In genomic region chr4:121112530-121112929, GRCh38 we compare ENCODE assay signal across 10 cellular contexts. TPM values are rescaled to one million over a fixed set of nuclear protein-coding genes. Genes with fewer than 3 reads are reported as not detected.
DNase-seq lines count a peak whose midpoint lies in the region; ATAC-seq and TF ChIP-seq lines count a peak whose summit lies in the region.
"Had no signal": no experiment of that assay in that cellular context is flagged by ENCODE, and none has a peak within 500 bp of the region (broad histone marks: within the 10 kb centered on the region; RNA-seq: fewer than 3 reads in every experiment).

No MANE protein-coding gene starts in this region.

- no peak for DNase-seq in cardiac muscle cell (ENCODE audit: low read depth in 1 of 2, low spot score in 1 of 2)
- DNase-seq in Right ventricle myocardium inferior (ENCODE audit: missing footprints) = no peak
- DNase-seq in PC-3 = no peak
- no peak for DNase-seq in fibroblast of mammary gland (ENCODE audit: low read depth)
- DNase-seq in transverse colon = no peak
- DNase-seq in anterior cingulate cortex (lab: John Stamatoyannopoulos, UW) = no peak
- DNase-seq in NCI-H510A treated with DMSO at 0.1 percent for 48 hours (lab: John Stamatoyannopoulos, UW) = no peak
- DNase-seq: occipital lobe had no signal

- no peak overlapping the region for H3K27ac ChIP-seq in cardiac muscle cell
- no peak overlapping the region for H3K27ac ChIP-seq in PC-3 (ENCODE audit: low read length)
- no peak overlapping the region for H3K27ac ChIP-seq in transverse colon
- H3K27ac ChIP-seq: vagina had no signal

- H3K9me3 ChIP-seq in cardiac muscle cell (ENCODE audit: low read depth) (no peaks in the 10 kb centered on the region), PC-3 (ENCODE audit: low read length) (no peaks in the 10 kb centered on the region), transverse colon (no peaks in the 10 kb centered on the region)
- H3K9me3 ChIP-seq: vagina had no signal

- H3K27me3 ChIP-seq in cardiac muscle cell = no peaks in the 10 kb centered on the region
- H3K27me3 ChIP-seq in PC-3 (ENCODE audit: low read length) = peaks cover 27% of the 10 kb centered on the region; the same call in 1 of the 2 replicates
- H3K27me3 ChIP-seq in transverse colon = no peaks in the 10 kb centered on the region
- H3K27me3 ChIP-seq: vagina had no signal

- H3K4me3 ChIP-seq in cardiac muscle cell = no peak overlapping the region
- no peak overlapping the region for H3K4me3 ChIP-seq in PC-3 (ENCODE audit: low read length)
- no peak overlapping the region for H3K4me3 ChIP-seq in fibroblast of mammary gland (ENCODE audit: control insufficient read depth, low read depth, low read length)
- H3K4me3 ChIP-seq in transverse colon = no peak overlapping the region
- H3K4me3 ChIP-seq: vagina had no signal

- BruUV-seq in PC-3 (replicated peaks; lab: Mats Ljungman, UMichigan) = no TSS peak

- TF ChIP-seq POLR2A in transverse colon (IDR thresholded peaks at IDR 0.05) = no peak

- no peaks in the 10 kb centered on the region for H3K9me2 ChIP-seq in PC-3 (replicated peaks; ENCODE audit: low read length)

- CTCF ChIA-PET in PC-3 (lab: Charles Lee) = no interaction called here

- H3K36me3 ChIP-seq in cardiac muscle cell = no peaks in the 10 kb centered on the region
- H3K36me3 ChIP-seq in PC-3 (ENCODE audit: low read depth, low read length) = no peaks in the 10 kb centered on the region
- no peaks in the 10 kb centered on the region for H3K36me3 ChIP-seq in transverse colon
- H3K36me3 ChIP-seq: vagina had no signal

- H3K4me2 ChIP-seq in PC-3 (ENCODE audit: low read length) = no peak overlapping the region

- no peaks in the 10 kb centered on the region for H3K79me2 ChIP-seq in PC-3 (ENCODE audit: low read length)

- no peak for ATAC-seq in Right ventricle myocardium inferior
- ATAC-seq in PC-3 = no peak
- ATAC-seq in GM21825 (IDR thresholded peaks at IDR 0.05; ENCODE audit: unreplicated experiment) = no peak

- intact Hi-C loops in Right ventricle myocardium inferior (cut with DNase I) = no loop called here
- intact Hi-C loops in PC-3 (cut with micrococcal nuclease) = loop anchor here (5.0 kb wide), 1 partner anchor 955 kb away; no protein-coding TSS in a partner anchor
- intact Hi-C loops in transverse colon (cut with DNase I; ENCODE audit: low total_unique reads) = no loop called here

- no peak overlapping the region for H3K9ac ChIP-seq in PC-3 (ENCODE audit: low read length)

- H3F3A ChIP-seq in PC-3 (ENCODE audit: low read length, unreplicated experiment) = no peaks in the 10 kb centered on the region

- POLR2A ChIA-PET in PC-3 (lab: Charles Lee; ENCODE audit: unreplicated experiment) = no interaction called here

- no peaks in the 10 kb centered on the region for H4K20me1 ChIP-seq in PC-3 (ENCODE audit: low read length)

- TF ChIP-seq EP300 in transverse colon (IDR thresholded peaks at IDR 0.05; ENCODE audit: low read depth) = no peak

- in situ Hi-C loops in transverse colon (cut with MboI; ENCODE audit: low pct_ligation_motif_present in 1 of 4, low pct_unique_long_range_greater_than_20kb in 1 of 4, low sequenced_read_pairs in 3 of 4) = loop anchor here in 1 of 4 donors (25.0 kb wide), 1 partner anchor 950 kb away; no protein-coding TSS in a partner anchor

- TF ChIP-seq CTCF in cardiac muscle cell (IDR thresholded peaks at IDR 0.05; ENCODE audit: low read depth, low read length) (peak; percentile 43), PC-3 (conservative IDR thresholded peaks at IDR 0.05; ENCODE audit: low read depth, low read length) (peak; percentile 51), fibroblast of mammary gland (conservative IDR thresholded peaks at IDR 0.05; ENCODE audit: control insufficient read depth, insufficient read depth, low read depth, low read length) (peak; percentile 39), transverse colon (IDR thresholded peaks at IDR 0.05) (peak; percentile 34 to 46 (median 40))

- H3K4me1 ChIP-seq in cardiac muscle cell (ENCODE audit: low read depth) (no peaks in the 10 kb centered on the region), PC-3 (ENCODE audit: insufficient read depth, low read length) (no peaks in the 10 kb centered on the region), transverse colon (no peaks in the 10 kb centered on the region)
- H3K4me1 ChIP-seq: vagina had no signal

- no peak overlapping the region for H2AFZ ChIP-seq in PC-3 (ENCODE audit: low read length)

RNA-seq across cellular contexts. Expression of gene NDNF, which starts 40.2 kb away (rescaled TPM):
- total RNA-seq in cardiac muscle cell (4.8 and 9.3 TPM in 2 replicates), Right ventricle myocardium inferior (8.1 TPM), PC-3 (2014; rRNA removed) (0.04 TPM in 1 of 2 replicates, not detected in the other), transverse colon (1 to 10 TPM; 1.9 to 7.8 (median 4.8) TPM)
- polyA plus RNA-seq in cardiac muscle cell = 2.6 and 9.3 TPM in 2 replicates

RNA-seq across cellular contexts. Expression of gene TNIP3, which starts 51.6 kb away (rescaled TPM):
- total RNA-seq in cardiac muscle cell = not detected in 2 replicates
- polyA plus RNA-seq in cardiac muscle cell = not detected in 2 replicates
- total RNA-seq in Right ventricle myocardium inferior = not detected
- not detected in 2 replicates for total RNA-seq in PC-3 (2014; rRNA removed)
- 1 to 10 TPM in 1 of 4 donors, under 1 TPM in 2, not detected in 1; 0.41 to 1.8 (median 0.79) TPM for total RNA-seq in transverse colon
- total RNA-seq: vagina had no signal
